Comparison of ENCODE assay signal across 16 cellular contexts in the genomic region with DNA sequence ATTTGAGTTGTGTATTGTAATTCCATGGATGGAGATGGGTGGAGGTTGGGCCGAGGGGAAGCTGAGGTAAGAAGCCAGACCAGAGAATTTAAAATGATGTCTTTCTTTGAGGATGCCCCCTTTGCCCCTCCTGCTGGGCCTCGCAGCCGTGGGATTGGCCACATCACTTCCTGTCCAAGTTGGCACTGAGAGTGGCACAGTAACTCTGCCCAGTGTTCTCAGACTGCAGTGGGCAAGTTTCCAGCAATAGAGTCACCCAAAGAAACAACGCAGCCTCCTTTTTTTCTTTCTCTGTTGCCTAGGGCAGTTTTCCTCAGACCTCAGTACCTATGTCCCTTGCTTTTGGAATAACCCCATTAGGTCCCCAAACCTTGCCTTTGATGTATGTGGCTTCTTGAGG. TPM values are rescaled to one million over a fixed set of nuclear protein-coding genes. Genes with fewer than 3 reads are reported as not detected.
A peak's percentile ranks its signal among the peaks of the same experiment; 100 is the strongest.
DNase-seq lines count a peak whose midpoint lies in the region; ATAC-seq, FAIRE-seq and TF ChIP-seq lines count a peak whose summit lies in the region.
"Had no signal": no experiment of that assay in that cellular context is flagged by ENCODE, and none has a peak within 500 bp of the region (broad histone marks: within the 10 kb centered on the region; RNA-seq: fewer than 3 reads in every experiment).

No MANE protein-coding gene starts in this region.

- H3K4me3 ChIP-seq in aorta (ENCODE audit: low read length in 2 of 2) = no peak overlapping the region
- H3K4me3 ChIP-seq: HAP-1 had no signal

- H3K27ac ChIP-seq in aorta (ENCODE audit: low read depth in 1 of 2, low read length in 2 of 2) = peak overlapping the region; percentile 21 to 72

- intact Hi-C loops in aorta (cut with DNase I) = loop anchor here in 1 of 2 donors (10.0 kb wide), 1 partner anchor 150 kb away; no protein-coding TSS in a partner anchor

- H3K36me3 ChIP-seq in aorta (ENCODE audit: control insufficient read depth in 1 of 2, insufficient read depth in 2 of 2, low read length in 1 of 2) = no peaks in the 10 kb centered on the region

- peak; percentile 59 for ATAC-seq in aorta (ENCODE audit: low FRiP score)
- ATAC-seq: activated CD8-positive, alpha-beta T cell treated with anti-CD3 and anti-CD28 coated beads, Interleukin-2, amount 10 ng/mL, durations not matched to agents 7 days and 5 days; HepG2 had no signal

- peak; percentile 10 for FAIRE-seq in frontal cortex (lab: Jason Lieb, UNC)
- FAIRE-seq: D721Med, HepG2 had no signal

- peaks cover 5% of the 10 kb centered on the region for H3K27me3 Mint-ChIP-seq in nephron progenitor cell (ENCODE audit: low read depth, poor library complexity)
- H3K27me3 Mint-ChIP-seq: activated naive CD4-positive, alpha-beta T cell treated with anti-CD3 and anti-CD28 coated beads, Interleukin-2, amount 50 U/mL, for 24 hours had no signal

- no peaks in the 10 kb centered on the region for H3K9me3 ChIP-seq in aorta (ENCODE audit: control insufficient read depth, low read length)
- H3K9me3 ChIP-seq: HAP-1 had no signal

- peaks cover 80% of the 10 kb centered on the region for H3K4me1 Mint-ChIP-seq in nephron progenitor cell

- peaks cover 17% of the 10 kb centered on the region for H3K36me3 Mint-ChIP-seq in nephron progenitor cell (ENCODE audit: low read depth)

- no peaks in the 10 kb centered on the region for H3K27me3 ChIP-seq in aorta (ENCODE audit: control insufficient read depth in 1 of 2, insufficient read depth in 2 of 2, low read length in 1 of 2)

- DNase-seq in NCI-H345 (lab: John Stamatoyannopoulos, UW) (peak; percentile 7), NCI-H345 treated with DMSO at 0.1 percent for 48 hours (lab: John Stamatoyannopoulos, UW; ENCODE audit: unreplicated experiment) (no peak), frontal cortex (ENCODE audit: low spot score in 2 of 2) (peak; percentile 38 to 52), nephron progenitor cell (no peak), aorta (peak; percentile 76 to 86), ecto neural progenitor cell (ENCODE audit: low spot score) (no peak), NCI-H446 (lab: John Stamatoyannopoulos, UW) (no peak)
- DNase-seq in activated CD4-positive, alpha-beta T cell treated with anti-CD3 and anti-CD28 coated beads, Interleukin-2, amount 50 U/mL, for 4 hours = no peak
- DNase-seq: activated CD8-positive, alpha-beta T cell treated with anti-CD3 and anti-CD28 coated beads, Interleukin-2, amount 10 ng/mL, durations not matched to agents 7 days and 5 days; NCI-H2081 treated with DMSO at 0.1 percent for 48 hours; OCI-M1; T-helper 2 cell had no signal

- H3K4me1 ChIP-seq in aorta (ENCODE audit: control insufficient read depth in 1 of 2, insufficient read depth in 2 of 2, low read length in 2 of 2) = peaks cover 5 to 26% of the 10 kb centered on the region in 2 donors

- WGBS in aorta, 2 donors = 4 to 6% methylated on average over 4 of the region's 4 CpGs

- H3K9me3 Mint-ChIP-seq in nephron progenitor cell = peaks cover 14% of the 10 kb centered on the region

- TF ChIP-seq CTCF in nephron progenitor cell (IDR thresholded peaks at IDR 0.05) = no peak

- peak overlapping the region; percentile 15 for H3K4me3 Mint-ChIP-seq in nephron progenitor cell
- H3K4me3 Mint-ChIP-seq: activated CD8-positive, alpha-beta T cell treated with anti-CD3 and anti-CD28 coated beads, Interleukin-2, amount 10 ng/mL, durations not matched to agents 7 days and 5 days; activated naive CD4-positive, alpha-beta T cell treated with anti-CD3 and anti-CD28 coated beads, Interleukin-2, amount 50 U/mL, for 24 hours had no signal

- peak overlapping the region; percentile 91 for H3K27ac Mint-ChIP-seq in nephron progenitor cell
- H3K27ac Mint-ChIP-seq: activated CD8-positive, alpha-beta T cell treated with anti-CD3 and anti-CD28 coated beads, Interleukin-2, amount 10 ng/mL, durations not matched to agents 7 days and 5 days had no signal

RNA-seq across cellular contexts. Expression of a gene that starts 30.4 kb away (rescaled TPM):
- total RNA-seq in frontal cortex (6.1 TPM), aorta (100 to 1,000 TPM; 127 to 149 TPM)
- 10 to 100 TPM; 71.6 to 80.3 TPM for polyA plus RNA-seq in aorta

Comparison
In these comparisons a context has a peak if more than half of its experiments do, and no peak if none do; other contexts are left out.
1. DNase-seq: peak in NCI-H345 (single experiment), frontal cortex (2 of 2) and aorta (2 of 2); none in NCI-H345 treated with DMSO at 0.1 percent for 48 hours (single experiment), nephron progenitor cell (single experiment), ecto neural progenitor cell (single experiment), NCI-H446 (0 of 2) and activated CD4-positive, alpha-beta T cell treated with anti-CD3 and anti-CD28 coated beads, Interleukin-2, amount 50 U/mL, for 4 hours (0 of 2).
2. RNA of a gene that starts 30.4 kb away (total RNA-seq): 127 to 149 TPM in aorta; 6.1 TPM in frontal cortex (single experiment); every median in the first group is over 10 times any median in the second.